In genomic region chr11:130383363-130384168, GRCh38 we compare ENCODE assay signal across 10 cellular contexts. TPM values are rescaled to one million over a fixed set of nuclear protein-coding genes. Genes with fewer than 3 reads are reported as not detected.
DNase-seq lines count a peak whose midpoint lies in the region; ATAC-seq, FAIRE-seq and TF ChIP-seq lines count a peak whose summit lies in the region.
"Had no signal": no experiment of that assay in that cellular context is flagged by ENCODE, and none has a peak within 500 bp of the region (broad histone marks: within the 10 kb centered on the region; RNA-seq: fewer than 3 reads in every experiment).

No MANE protein-coding gene starts in this region.

- ATAC-seq in aorta (ENCODE audit: low FRiP score) (no peak), GM18502 (IDR thresholded peaks at IDR 0.05; ENCODE audit: poor library complexity, unreplicated experiment) (no peak)
- ATAC-seq: activated T-cell treated with anti-CD3 and anti-CD28 coated beads, Interleukin-2, amount 50 U/mL, for 4 hours had no signal

- peaks cover 4% of the 10 kb centered on the region for H3K4me1 ChIP-seq in CD4-positive, alpha-beta memory T cell (ENCODE audit: insufficient read depth, low read length)
- H3K4me1 ChIP-seq in aorta (ENCODE audit: control insufficient read depth in 1 of 2, insufficient read depth in 2 of 2, low read length in 2 of 2): no peaks in the 10 kb centered on the region

- no peaks in the 10 kb centered on the region for H3K27me3 ChIP-seq in CD4-positive, alpha-beta memory T cell (ENCODE audit: insufficient read depth, low read length)
- H3K27me3 ChIP-seq in aorta (ENCODE audit: control insufficient read depth in 1 of 2, insufficient read depth in 2 of 2, low read length in 1 of 2): no peaks in the 10 kb centered on the region

- TF ChIP-seq CTCF in HFF-Myc (IDR thresholded peaks at IDR 0.05; ENCODE audit: low read depth, low read length, missing control alignments): no peak

- no peak overlapping the region for H3K4me3 ChIP-seq in HFF-Myc (replicated peaks; ENCODE audit: low read depth, low read length)
- no peak overlapping the region for H3K4me3 ChIP-seq in CD4-positive, alpha-beta memory T cell (ENCODE audit: low read length in 2 of 2)
- no peak overlapping the region for H3K4me3 ChIP-seq in aorta (ENCODE audit: low read length in 2 of 2)

- H3K36me3 ChIP-seq in CD4-positive, alpha-beta memory T cell (ENCODE audit: insufficient read depth, low read length): no peaks in the 10 kb centered on the region
- no peaks in the 10 kb centered on the region for H3K36me3 ChIP-seq in aorta (ENCODE audit: control insufficient read depth in 1 of 2, insufficient read depth in 2 of 2, low read length in 1 of 2)

- H3K4me1 Mint-ChIP-seq in CD4-positive, alpha-beta memory T cell: peaks cover 5 to 9% (median 5%) of the 10 kb centered on the region in 4 donors

- DNase-seq in AG08396 (ENCODE audit: low spot score) (peak; percentile 64), HFF-Myc (ENCODE audit: extremely low read depth, low read depth) (peak; percentile 94), amniotic epithelial cell (ENCODE audit: low read depth) (peak; percentile 97), left kidney (ENCODE audit: low read depth, low spot score) (peak; percentile 92), aorta (no peak), frontal cortex (ENCODE audit: low spot score in 2 of 2) (no peak)
- DNase-seq in CD4-positive, alpha-beta memory T cell: no peak
- DNase-seq: activated T-cell treated with anti-CD3 and anti-CD28 coated beads, Interleukin-2, amount 50 U/mL, for 4 hours had no signal

- intact Hi-C loops in CD4-positive, alpha-beta memory T cell (cut with micrococcal nuclease): no loop called here
- intact Hi-C loops in aorta (cut with DNase I): no loop called here

- H3K9me3 ChIP-seq in CD4-positive, alpha-beta memory T cell (ENCODE audit: control insufficient read depth in 1 of 2, low read length in 2 of 2): no peaks in the 10 kb centered on the region
- no peaks in the 10 kb centered on the region for H3K9me3 ChIP-seq in aorta (ENCODE audit: control insufficient read depth, low read length)

- no peak for FAIRE-seq in frontal cortex (lab: Jason Lieb, UNC)

- no peak overlapping the region for H3K27ac ChIP-seq in CD4-positive, alpha-beta memory T cell (ENCODE audit: low read depth, low read length)
- no peak overlapping the region for H3K27ac ChIP-seq in aorta (ENCODE audit: low read depth in 1 of 2, low read length in 2 of 2)

- 81 to 87% methylated on average over 10 of the region's 10 CpGs for WGBS in aorta, 2 donors

- CTCF ChIA-PET in CD4-positive, alpha-beta memory T cell (lab: Charles Lee; ENCODE audit: partially characterized antibody): interaction anchor here (1.4 kb wide), 1 partner anchor 171 kb away, joined by 3 read pairs; no protein-coding TSS in a partner anchor

- no peak overlapping the region for H3K4me3 Mint-ChIP-seq in CD4-positive, alpha-beta memory T cell
- H3K4me3 Mint-ChIP-seq: activated T-cell treated with anti-CD3 and anti-CD28 coated beads, Interleukin-2, amount 50 U/mL, for 4 hours; stimulated activated naive CD8-positive, alpha-beta T cell treated with anti-CD3 and anti-CD28 coated beads, Interleukin-15, Interleukin-2, amounts not matched to agents 100 ng/mL and 50 ng/mL, for 24 hours had no signal

- H3K27me3 Mint-ChIP-seq in CD4-positive, alpha-beta memory T cell: no peaks in the 10 kb centered on the region
- H3K27me3 Mint-ChIP-seq: stimulated activated naive CD8-positive, alpha-beta T cell treated with anti-CD3 and anti-CD28 coated beads, Interleukin-15, Interleukin-2, amounts not matched to agents 100 ng/mL and 50 ng/mL, for 24 hours had no signal

- POLR2A ChIA-PET in CD4-positive, alpha-beta memory T cell (lab: Charles Lee; ENCODE audit: partially characterized antibody): no interaction called here

- no peaks in the 10 kb centered on the region for H3K36me3 Mint-ChIP-seq in CD4-positive, alpha-beta memory T cell

- H3K27ac Mint-ChIP-seq in CD4-positive, alpha-beta memory T cell: no peak overlapping the region
- H3K27ac Mint-ChIP-seq: stimulated activated naive CD8-positive, alpha-beta T cell treated with anti-CD3 and anti-CD28 coated beads, Interleukin-15, Interleukin-2, amounts not matched to agents 100 ng/mL and 50 ng/mL, for 24 hours had no signal

- H3K9me3 Mint-ChIP-seq in CD4-positive, alpha-beta memory T cell: no peaks in the 10 kb centered on the region
- H3K9me3 Mint-ChIP-seq: activated T-cell treated with anti-CD3 and anti-CD28 coated beads, Interleukin-2, amount 50 U/mL, for 4 hours; stimulated activated naive CD8-positive, alpha-beta T cell treated with anti-CD3 and anti-CD28 coated beads, Interleukin-15, Interleukin-2, amounts not matched to agents 100 ng/mL and 50 ng/mL, for 24 hours had no signal

RNA-seq across cellular contexts. Expression of gene ADAMTS8, which starts 44.8 kb away (rescaled TPM):
- total RNA-seq in CD4-positive, alpha-beta memory T cell: not detected
- not detected for polyA plus RNA-seq in CD4-positive, alpha-beta memory T cell
- 10 to 100 TPM in 1 of 2 donors, 1 to 10 TPM in 1; 8.7 to 64.9 TPM for total RNA-seq in aorta
- 1 to 10 TPM; 3.3 to 5.7 TPM for polyA plus RNA-seq in aorta
- 2.4 TPM for total RNA-seq in frontal cortex

Comparison
In these comparisons a context has a peak if more than half of its experiments do, and no peak if none do; other contexts are left out.
1. DNase-seq: peak in AG08396 (single experiment), HFF-Myc (single experiment), amniotic epithelial cell (single experiment) and left kidney (single experiment); none in CD4-positive, alpha-beta memory T cell (0 of 5), aorta (0 of 2) and frontal cortex (0 of 2).